Comparison of ENCODE assay signal across 15 cellular contexts in genomic region chrX:21655901-21656586, GRCh38. TPM values are rescaled to one million over a fixed set of nuclear protein-coding genes. Genes with fewer than 3 reads are reported as not detected.
DNase-seq lines count a peak whose midpoint lies in the region; ATAC-seq and TF ChIP-seq lines count a peak whose summit lies in the region.
"Had no signal": no experiment of that assay in that cellular context is flagged by ENCODE, and none has a peak within 500 bp of the region (broad histone marks: within the 10 kb centered on the region; RNA-seq: fewer than 3 reads in every experiment).

No MANE protein-coding gene starts in this region.

- DNase-seq in Right ventricle myocardium superior (peak; percentile 22), right atrium auricular region (ENCODE audit: low spot score) (no peak), brain microvascular endothelial cell (no peak), omental fat pad (ENCODE audit: low spot score) (no peak), NCI-H1436 treated with DMSO at 0.1 percent for 48 hours (lab: John Stamatoyannopoulos, UW) (no peak), 8988T (no peak)
- DNase-seq: ACHN; Calu3; glutamatergic neuron; MM.1S; stimulated activated naive CD4-positive, alpha-beta T cell treated with Interleukin-2 at 50 U/mL for 16 hours had no signal

- H3K4me3 ChIP-seq in right atrium auricular region (peak overlapping the region in 1 of 2 donors; percentile 3), brain microvascular endothelial cell (ENCODE audit: low read depth, low read length) (peak overlapping the region; percentile 17)

- H3K27ac ChIP-seq in right atrium auricular region = no peak overlapping the region
- no peak overlapping the region for H3K27ac ChIP-seq in brain microvascular endothelial cell

- no peaks in the 10 kb centered on the region for H3K27me3 ChIP-seq in right atrium auricular region
- no peaks in the 10 kb centered on the region for H3K27me3 ChIP-seq in brain microvascular endothelial cell (replicated peaks)

- no peaks in the 10 kb centered on the region for H3K4me1 ChIP-seq in right atrium auricular region

- H3K36me3 ChIP-seq in right atrium auricular region = no peaks in the 10 kb centered on the region
- no peaks in the 10 kb centered on the region for H3K36me3 ChIP-seq in brain microvascular endothelial cell (replicated peaks)

- no peak for TF ChIP-seq CTCF in right atrium auricular region (IDR thresholded peaks at IDR 0.05)
- no peak for TF ChIP-seq CTCF in brain microvascular endothelial cell (IDR thresholded peaks at IDR 0.05; ENCODE audit: low read depth, low read length, missing control alignments)
- no peak for TF ChIP-seq CTCF in omental fat pad (IDR thresholded peaks at IDR 0.05)

- ATAC-seq in Right ventricle myocardium superior (ENCODE audit: poor library complexity) (no peak), omental fat pad (ENCODE audit: low FRiP score) (peak; percentile 21), HG02588 (IDR thresholded peaks at IDR 0.05; ENCODE audit: unreplicated experiment) (no peak), GM21723 (IDR thresholded peaks at IDR 0.05; ENCODE audit: unreplicated experiment) (no peak)

- intact Hi-C loops in Right ventricle myocardium superior (cut with DNase I) = no loop called here

- in situ Hi-C loops in brain microvascular endothelial cell (cut with HindIII; ENCODE audit: low pct_ligation_motif_present, low sequenced_read_pairs) = no loop called here

- H3K9me3 ChIP-seq in right atrium auricular region = no peaks in the 10 kb centered on the region

RNA-seq across cellular contexts. Expression of gene KLHL34, which starts 2.1 kb away (rescaled TPM):
- total RNA-seq in Right ventricle myocardium superior = 4.2 TPM
- total RNA-seq in right atrium auricular region = 1 to 10 TPM; 1.1 to 2.2 TPM
- not detected for total RNA-seq in omental fat pad
- total RNA-seq: bronchial epithelial cell, renal cortical epithelial cell had no signal
